23 cellular contexts compared by ENCODE assay signal in genomic region chr11:65973439-65974110, GRCh38. TPM values are rescaled to one million over a fixed set of nuclear protein-coding genes. Genes with fewer than 3 reads are reported as not detected.
A peak's percentile ranks its signal among the peaks of the same experiment; 100 is the strongest.
DNase-seq lines count a peak whose midpoint lies in the region; ATAC-seq lines count a peak whose summit lies in the region.
"Had no signal": no experiment of that assay in that cellular context is flagged by ENCODE, and none has a peak within 500 bp of the region (broad histone marks: within the 10 kb centered on the region; RNA-seq: fewer than 3 reads in every experiment).

No MANE protein-coding gene starts in this region.

- no peak for ATAC-seq in GM19395 (IDR thresholded peaks at IDR 0.05; ENCODE audit: unreplicated experiment)
- ATAC-seq in stimulated activated effector memory CD8-positive, alpha-beta T cell treated with anti-CD3 and anti-CD28 coated beads, Interleukin-12 subunit alpha, Interleukin-12 subunit beta, amount 100 ng/mL, for 72 hours, result no peak
- ATAC-seq: pancreas had no signal

- H3K27ac Mint-ChIP-seq in stimulated activated effector memory CD8-positive, alpha-beta T cell treated with anti-CD3 and anti-CD28 coated beads, Interleukin-12 subunit alpha, Interleukin-12 subunit beta, amount 100 ng/mL, for 72 hours, result no peak overlapping the region
- H3K27ac Mint-ChIP-seq: activated CD4-positive, alpha-beta memory T cell treated with anti-CD3 and anti-CD28 coated beads, Interleukin-2, amount 10 ng/mL, durations not matched to agents 7 days and 5 days; activated T-helper 1 cell treated with anti-CD3 and anti-CD28 coated beads, Interleukin-12 subunit alpha, Interleukin-12 subunit beta, Interleukin-2, Interleukin-4 antibody, amounts not matched to agents 30 ng/mL and 10 ng/mL and 1 ng/mL, durations not matched to agents 14 hours and 24 hours and 36 hours had no signal

- H3K4me1 Mint-ChIP-seq in stimulated activated effector memory CD8-positive, alpha-beta T cell treated with anti-CD3 and anti-CD28 coated beads, Interleukin-12 subunit alpha, Interleukin-12 subunit beta, amount 100 ng/mL, for 72 hours, result peaks cover 24% of the 10 kb centered on the region

- no peaks in the 10 kb centered on the region for H3K9me3 Mint-ChIP-seq in stimulated activated effector memory CD8-positive, alpha-beta T cell treated with anti-CD3 and anti-CD28 coated beads, Interleukin-12 subunit alpha, Interleukin-12 subunit beta, amount 100 ng/mL, for 72 hours
- H3K9me3 Mint-ChIP-seq: activated CD4-positive, alpha-beta memory T cell treated with anti-CD3 and anti-CD28 coated beads, Interleukin-2, amount 10 ng/mL, durations not matched to agents 7 days and 5 days; activated T-helper 1 cell treated with anti-CD3 and anti-CD28 coated beads, Interleukin-12 subunit alpha, Interleukin-12 subunit beta, Interleukin-2, Interleukin-4 antibody, amounts not matched to agents 30 ng/mL and 10 ng/mL and 1 ng/mL, durations not matched to agents 14 hours and 24 hours and 36 hours had no signal

- peak; percentile 41 for DNase-seq in A172 (ENCODE audit: low spot score)
- DNase-seq in HCEC 1CT, result peak; percentile 61
- peak; percentile 46 for DNase-seq in T1000 (lab: John Stamatoyannopoulos, UW)
- DNase-seq in epithelial cell of prostate (ENCODE audit: low read depth, low spot score), result peak; percentile 85
- DNase-seq in stimulated activated CD4-positive, alpha-beta T cell treated with anti-CD3 and anti-CD28 coated beads, Interleukin-4, amount 100 ng/mL, for 24 hours, result no peak
- no peak for DNase-seq in stimulated activated effector memory CD8-positive, alpha-beta T cell treated with anti-CD3 and anti-CD28 coated beads, Interleukin-12 subunit alpha, Interleukin-12 subunit beta, amount 100 ng/mL, for 72 hours (ENCODE audit: low spot score in 2 of 2)
- no peak for DNase-seq in foreskin melanocyte
- DNase-seq: activated CD4-positive, alpha-beta memory T cell treated with anti-CD3 and anti-CD28 coated beads, Interleukin-2, amount 10 ng/mL, durations not matched to agents 7 days and 5 days; amygdala; glutamatergic neuron; NCI-H1417; pancreas; Peyer's patch; stimulated activated CD4-positive, alpha-beta T cell treated with anti-CD3 and anti-CD28 coated beads, Interleukin-2, amount 100 ng/mL, for 24 hours; SW 1271 had no signal

- H3K4me3 Mint-ChIP-seq in stimulated activated effector memory CD8-positive, alpha-beta T cell treated with anti-CD3 and anti-CD28 coated beads, Interleukin-12 subunit alpha, Interleukin-12 subunit beta, amount 100 ng/mL, for 72 hours, result no peak overlapping the region
- H3K4me3 Mint-ChIP-seq: activated CD4-positive, alpha-beta memory T cell treated with anti-CD3 and anti-CD28 coated beads, Interleukin-2, amount 10 ng/mL, durations not matched to agents 7 days and 5 days; activated T-helper 1 cell treated with anti-CD3 and anti-CD28 coated beads, Interleukin-12 subunit alpha, Interleukin-12 subunit beta, Interleukin-2, Interleukin-4 antibody, amounts not matched to agents 30 ng/mL and 10 ng/mL and 1 ng/mL, durations not matched to agents 14 hours and 24 hours and 36 hours had no signal

- peaks cover 84% of the 10 kb centered on the region for H3K36me3 Mint-ChIP-seq in stimulated activated effector memory CD8-positive, alpha-beta T cell treated with anti-CD3 and anti-CD28 coated beads, Interleukin-12 subunit alpha, Interleukin-12 subunit beta, amount 100 ng/mL, for 72 hours

- H3K27ac ChIP-seq in epithelial cell of prostate, result peak overlapping the region; percentile 19
- H3K27ac ChIP-seq: HL-60, KMS-11, pancreas, Peyer's patch, VCaP had no signal

RNA-seq across cellular contexts. Expression of gene SART1, which starts 12.0 kb away (rescaled TPM):
- 35.8 and 54.8 TPM in 2 replicates for total RNA-seq in A172 (2014; rRNA removed; shearing (Covaris generic))

RNA-seq across cellular contexts. Expression of gene TSGA10IP, which starts 28.3 kb away (rescaled TPM):
- total RNA-seq in A172 (2014; rRNA removed; shearing (Covaris generic)), result not detected in 2 replicates
- total RNA-seq: activated CD4-positive, alpha-beta memory T cell treated with anti-CD3 and anti-CD28 coated beads, Interleukin-2, amount 10 ng/mL, durations not matched to agents 7 days and 5 days; activated T-helper 1 cell treated with anti-CD3 and anti-CD28 coated beads, Interleukin-12 subunit alpha, Interleukin-12 subunit beta, Interleukin-2, Interleukin-4 antibody, amounts not matched to agents 30 ng/mL and 10 ng/mL and 1 ng/mL, durations not matched to agents 14 hours and 24 hours and 36 hours; G401; lung microvascular endothelial cell; Peyer's patch; subcutaneous adipose tissue had no signal

RNA-seq across cellular contexts. Expression of gene EIF1AD, which starts 28.4 kb away (rescaled TPM):
- 45.6 and 54.5 TPM in 2 replicates for total RNA-seq in A172 (2014; rRNA removed; shearing (Covaris generic))

RNA-seq across cellular contexts. Expression of gene BANF1, which starts 28.7 kb away (rescaled TPM):
- total RNA-seq in A172 (2014; rRNA removed; shearing (Covaris generic)), result 53.2 and 72.3 TPM in 2 replicates

RNA-seq across cellular contexts. Expression of gene CST6, which starts 38.2 kb away (rescaled TPM):
- total RNA-seq in A172 (2014; rRNA removed; shearing (Covaris generic)), result not detected in 2 replicates
- total RNA-seq: G401, Peyer's patch, subcutaneous adipose tissue had no signal

Comparison
In these comparisons a context has a peak if more than half of its experiments do, and no peak if none do; other contexts are left out.
1. DNase-seq: peak in A172 (single experiment), HCEC 1CT (single experiment), T1000 (single experiment) and epithelial cell of prostate (single experiment); none in stimulated activated CD4-positive, alpha-beta T cell treated with anti-CD3 and anti-CD28 coated beads, Interleukin-4, amount 100 ng/mL, for 24 hours (single experiment), stimulated activated effector memory CD8-positive, alpha-beta T cell treated with anti-CD3 and anti-CD28 coated beads, Interleukin-12 subunit alpha, Interleukin-12 subunit beta, amount 100 ng/mL, for 72 hours (0 of 2) and foreskin melanocyte (single experiment).